In the genomic region with DNA sequence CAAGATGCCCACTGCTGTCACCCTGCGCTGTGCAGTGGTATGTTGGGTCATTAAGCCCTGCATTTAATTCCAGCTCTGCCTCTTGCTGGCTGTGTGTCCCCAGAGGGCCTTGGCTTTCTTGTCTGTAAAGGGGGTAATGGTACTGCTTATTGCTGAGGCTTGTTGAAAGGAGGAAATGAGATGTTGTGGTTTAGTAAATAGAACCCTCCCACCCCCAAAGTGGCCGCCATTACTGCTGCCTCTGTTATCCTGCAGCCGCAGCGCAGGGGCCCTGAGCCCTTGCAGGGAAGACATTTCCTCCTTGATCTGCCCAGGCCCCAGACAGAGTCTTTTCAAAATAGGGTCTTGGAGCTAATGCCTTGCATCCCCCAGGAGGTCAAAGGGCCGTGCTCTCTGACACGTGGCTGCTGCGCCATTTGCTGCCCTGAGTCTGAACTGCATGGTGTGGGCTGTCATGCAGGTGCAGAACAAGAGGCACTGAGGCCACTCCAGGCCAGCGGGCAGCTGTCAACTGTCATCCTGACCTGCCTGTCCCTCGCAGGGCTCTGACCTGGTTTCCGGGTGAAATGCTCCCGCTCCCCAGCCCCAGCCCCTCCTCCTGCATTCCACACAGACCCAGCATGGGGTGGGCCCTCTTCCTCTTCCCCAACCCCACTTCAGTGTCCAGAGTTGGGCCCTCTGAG, we compare ENCODE assay signal across 29 cellular contexts. TPM values are rescaled to one million over a fixed set of nuclear protein-coding genes. Genes with fewer than 3 reads are reported as not detected.
DNase-seq lines count a peak whose midpoint lies in the region; ATAC-seq, FAIRE-seq and TF ChIP-seq lines count a peak whose summit lies in the region.
"Had no signal": no experiment of that assay in that cellular context is flagged by ENCODE, and none has a peak within 500 bp of the region (broad histone marks: within the 10 kb centered on the region; RNA-seq: fewer than 3 reads in every experiment).

No MANE protein-coding gene starts in this region.

- H4K20me1 ChIP-seq in GM23338 (replicated peaks; ENCODE audit: insufficient read depth) (no peaks in the 10 kb centered on the region), neural progenitor cell (ENCODE audit: low read depth) (peaks cover 14% of the 10 kb centered on the region)

- H3K4me3 Mint-ChIP-seq in GM23338: no peak overlapping the region
- no peak overlapping the region for H3K4me3 Mint-ChIP-seq in activated B cell treated with CpG ODN at 0.5 μM for 24 hours
- peak overlapping the region; percentile 57 for H3K4me3 Mint-ChIP-seq in neural progenitor cell
- H3K4me3 Mint-ChIP-seq in activated CD4-positive, alpha-beta T cell treated with anti-CD3 and anti-CD28 coated beads, Interleukin-2, amount 10 ng/mL, durations not matched to agents 7 days and 5 days: no peak overlapping the region
- H3K4me3 Mint-ChIP-seq: activated naive CD8-positive, alpha-beta T cell; activated T-helper 17 cell treated with anti-CD3 and anti-CD28 coated beads, Interleukin-2, amount 50 U/mL, for 72 hours; CD4-positive, alpha-beta T cell; natural killer cell; T-helper 1 cell treated with Interleukin-12 subunit alpha and Interleukin-12 subunit beta and Interleukin-4 antibody, amounts not matched to agents 30 μg/mL and 1 μg/mL, for 36 hours had no signal

- H3K36me3 ChIP-seq in GM23338 (ENCODE audit: insufficient read depth) (no peaks in the 10 kb centered on the region), neural progenitor cell (no peaks in the 10 kb centered on the region), small intestine (ENCODE audit: control insufficient read depth in 2 of 2, insufficient read depth in 2 of 2, low read length in 2 of 2) (no peaks in the 10 kb centered on the region), stomach (no peaks in the 10 kb centered on the region)
- H3K36me3 ChIP-seq: ascending aorta, suprapubic skin, uterus had no signal

- no peaks in the 10 kb centered on the region for H3K79me2 ChIP-seq in GM23338 (replicated peaks; ENCODE audit: insufficient read depth)
- H3K79me2 ChIP-seq in neural progenitor cell (ENCODE audit: low read depth): no peaks in the 10 kb centered on the region

- TF ChIP-seq POLR2A in stomach (IDR thresholded peaks at IDR 0.05): no peak

- H3K9me2 ChIP-seq in GM23338 (ENCODE audit: insufficient read depth): no peaks in the 10 kb centered on the region

- H3K9ac ChIP-seq in neural progenitor cell: no peak overlapping the region
- H3K9ac ChIP-seq: GM23248 had no signal

- H3K4me1 Mint-ChIP-seq in GM23338: peaks cover 43% of the 10 kb centered on the region
- peaks cover 10% of the 10 kb centered on the region for H3K4me1 Mint-ChIP-seq in activated B cell treated with CpG ODN at 0.5 μM for 24 hours
- H3K4me1 Mint-ChIP-seq in neural progenitor cell: peaks cover 50% of the 10 kb centered on the region
- no peaks in the 10 kb centered on the region for H3K4me1 Mint-ChIP-seq in activated CD4-positive, alpha-beta T cell treated with anti-CD3 and anti-CD28 coated beads, Interleukin-2, amount 10 ng/mL, durations not matched to agents 7 days and 5 days
- H3K4me1 Mint-ChIP-seq: activated T-helper 17 cell treated with anti-CD3 and anti-CD28 coated beads, Interleukin-2, amount 50 U/mL, for 72 hours; natural killer cell had no signal

- no peak for TF ChIP-seq CTCF in GM10248 (IDR thresholded peaks at IDR 0.05; ENCODE audit: control extremely low read depth, extremely low read depth, low read depth, missing control alignments)
- no peak for TF ChIP-seq CTCF in GM23338 (conservative IDR thresholded peaks at IDR 0.05; ENCODE audit: low read depth in 2 of 2)
- no peak for TF ChIP-seq CTCF in activated B cell treated with CpG ODN at 0.5 μM for 24 hours (IDR thresholded peaks at IDR 0.05)
- TF ChIP-seq CTCF in neural progenitor cell (IDR thresholded peaks at IDR 0.05): no peak
- no peak for TF ChIP-seq CTCF in stomach (IDR thresholded peaks at IDR 0.05)

- intact Hi-C loops in activated B cell treated with CpG ODN at 0.5 μM for 24 hours (cut with micrococcal nuclease) (no loop called here), stomach (cut with DNase I; ENCODE audit: low total_unique reads) (no loop called here)

- CTCF ChIA-PET in GM10248 (lab: Yijun Ruan, JAX): interaction anchor here (0.9 to 1.2 kb wide), 2 partner anchors 41 to 58 kb away, joined by 3 read pairs; no protein-coding TSS in a partner anchor
- CTCF ChIA-PET in activated B cell treated with CpG ODN at 0.5 μM for 24 hours (lab: Charles Lee): no interaction called here
- CTCF ChIA-PET in activated CD4-positive, alpha-beta T cell treated with anti-CD3 and anti-CD28 coated beads, Interleukin-2, amount 10 ng/mL, durations not matched to agents 7 days and 5 days (lab: Charles Lee): no interaction called here

- H3K4me3 ChIP-seq in GM23338: no peak overlapping the region
- no peak overlapping the region for H3K4me3 ChIP-seq in neural progenitor cell
- H3K4me3 ChIP-seq in small intestine (ENCODE audit: low read depth in 1 of 2, low read length in 2 of 2): no peak overlapping the region
- no peak overlapping the region for H3K4me3 ChIP-seq in stomach
- H3K4me3 ChIP-seq: ascending aorta, dorsolateral prefrontal cortex, GM23248, suprapubic skin, uterus had no signal

- H3K27ac Mint-ChIP-seq in GM23338 (no peak overlapping the region), activated B cell treated with CpG ODN at 0.5 μM for 24 hours (no peak overlapping the region), neural progenitor cell (no peak overlapping the region)
- no peak overlapping the region for H3K27ac Mint-ChIP-seq in activated CD4-positive, alpha-beta T cell treated with anti-CD3 and anti-CD28 coated beads, Interleukin-2, amount 10 ng/mL, durations not matched to agents 7 days and 5 days
- H3K27ac Mint-ChIP-seq: activated naive CD8-positive, alpha-beta T cell; activated T-helper 17 cell treated with anti-CD3 and anti-CD28 coated beads, Interleukin-2, amount 50 U/mL, for 72 hours; CD4-positive, alpha-beta T cell; natural killer cell; progenitor cell of endocrine pancreas; T-helper 1 cell treated with Interleukin-12 subunit alpha and Interleukin-12 subunit beta and Interleukin-4 antibody, amounts not matched to agents 30 μg/mL and 1 μg/mL, for 36 hours had no signal

- no peak for TF ChIP-seq EP300 in stomach (IDR thresholded peaks at IDR 0.05)

- no peak for FAIRE-seq in small intestine (lab: Jason Lieb, UNC)
- FAIRE-seq: G401.6, GM19239 had no signal

- POLR2A ChIA-PET in GM10248 (lab: Yijun Ruan, JAX) (no interaction called here), activated B cell treated with CpG ODN at 0.5 μM for 24 hours (lab: Charles Lee) (no interaction called here)
- POLR2A ChIA-PET in activated CD4-positive, alpha-beta T cell treated with anti-CD3 and anti-CD28 coated beads, Interleukin-2, amount 10 ng/mL, durations not matched to agents 7 days and 5 days (lab: Charles Lee): no interaction called here

- peak; percentile 68 for DNase-seq in GM10248 (ENCODE audit: extremely low spot score)
- DNase-seq in GM23338 (ENCODE audit: low spot score): peak; percentile 28
- DNase-seq in activated B cell treated with CpG ODN at 0.5 μM for 24 hours: no peak
- DNase-seq in neural progenitor cell (ENCODE audit: low spot score): peak; percentile 89
- DNase-seq in small intestine: no peak
- no peak for DNase-seq in stomach
- no peak for DNase-seq in activated CD4-positive, alpha-beta T cell treated with anti-CD3 and anti-CD28 coated beads, Interleukin-2, amount 10 ng/mL, durations not matched to agents 7 days and 5 days
- DNase-seq: activated CD8-positive, alpha-beta memory T cell treated with anti-CD3 and anti-CD28 coated beads, Interleukin-2, amount 50 U/mL, for 4 hours; CD4-positive, alpha-beta T cell; central memory CD4-positive, alpha-beta T cell; DMS 273 treated with DMSO at 0.1 percent for 48 hours; dorsolateral prefrontal cortex; GM23248; head of caudate nucleus; natural killer cell; NCI-H1417; NCI-H774; uterus had no signal

- ATAC-seq in GM23338: no peak; the same call in 1 of the 3 replicates
- ATAC-seq in activated B cell treated with CpG ODN at 0.5 μM for 24 hours (ENCODE audit: low read depth): peak; percentile 93
- ATAC-seq: activated T-helper 17 cell treated with anti-CD3 and anti-CD28 coated beads, Interleukin-2, amount 50 U/mL, for 72 hours; left lobe of liver; natural killer cell had no signal

- no peaks in the 10 kb centered on the region for H3K9me3 Mint-ChIP-seq in GM23338
- no peaks in the 10 kb centered on the region for H3K9me3 Mint-ChIP-seq in activated B cell treated with CpG ODN at 0.5 μM for 24 hours
- no peaks in the 10 kb centered on the region for H3K9me3 Mint-ChIP-seq in neural progenitor cell
- no peaks in the 10 kb centered on the region for H3K9me3 Mint-ChIP-seq in activated CD4-positive, alpha-beta T cell treated with anti-CD3 and anti-CD28 coated beads, Interleukin-2, amount 10 ng/mL, durations not matched to agents 7 days and 5 days
- H3K9me3 Mint-ChIP-seq: activated T-helper 17 cell treated with anti-CD3 and anti-CD28 coated beads, Interleukin-2, amount 50 U/mL, for 72 hours; CD4-positive, alpha-beta T cell; natural killer cell; T-helper 1 cell treated with Interleukin-12 subunit alpha and Interleukin-12 subunit beta and Interleukin-4 antibody, amounts not matched to agents 30 μg/mL and 1 μg/mL, for 36 hours had no signal

- H3K27me3 ChIP-seq in GM23338 (ENCODE audit: insufficient read depth) (no peaks in the 10 kb centered on the region), neural progenitor cell (peaks cover 25% of the 10 kb centered on the region), small intestine (ENCODE audit: control insufficient read depth in 2 of 2, insufficient read depth in 2 of 2, low read length in 2 of 2) (peaks cover 0 to 5% of the 10 kb centered on the region in 2 donors), stomach (peaks cover 0 to 53% (median 0%) of the 10 kb centered on the region in 3 donors)
- H3K27me3 ChIP-seq: ascending aorta, dorsolateral prefrontal cortex, uterus had no signal

- H3F3A ChIP-seq in GM23338 (replicated peaks; ENCODE audit: low read depth) (no peaks in the 10 kb centered on the region), neural progenitor cell (ENCODE audit: low read depth) (peaks cover 4% of the 10 kb centered on the region)

- H3K9me3 ChIP-seq in neural progenitor cell (ENCODE audit: low read depth) (no peaks in the 10 kb centered on the region), small intestine (ENCODE audit: control insufficient read depth, low read depth) (no peaks in the 10 kb centered on the region), stomach (no peaks in the 10 kb centered on the region)
- H3K9me3 ChIP-seq: ascending aorta, suprapubic skin, uterus had no signal

- H3K4me1 ChIP-seq in GM23338 (ENCODE audit: insufficient read depth) (peaks cover 22% of the 10 kb centered on the region; the same call in 1 of the 2 replicates), neural progenitor cell (peaks cover 30% of the 10 kb centered on the region), small intestine (ENCODE audit: control insufficient read depth in 2 of 2, insufficient read depth in 1 of 2, low read depth in 1 of 2, low read length in 1 of 2) (no peaks in the 10 kb centered on the region), stomach (no peaks in the 10 kb centered on the region)
- H3K4me1 ChIP-seq: ascending aorta, uterus had no signal

- H3K4me2 ChIP-seq in GM23338: peak overlapping the region; percentile 38; the same call in 1 of the 2 replicates
- peak overlapping the region; percentile 61 for H3K4me2 ChIP-seq in neural progenitor cell

- peaks cover 9% of the 10 kb centered on the region for H3K27me3 Mint-ChIP-seq in GM23338 (ENCODE audit: insufficient read depth, low read depth, poor library complexity)
- H3K27me3 Mint-ChIP-seq in activated B cell treated with CpG ODN at 0.5 μM for 24 hours: peaks cover 9% of the 10 kb centered on the region
- H3K27me3 Mint-ChIP-seq in neural progenitor cell (ENCODE audit: insufficient read depth, low read depth): peaks cover 20% of the 10 kb centered on the region
- peaks cover 1% of the 10 kb centered on the region for H3K27me3 Mint-ChIP-seq in activated CD4-positive, alpha-beta T cell treated with anti-CD3 and anti-CD28 coated beads, Interleukin-2, amount 10 ng/mL, durations not matched to agents 7 days and 5 days

- H3K27ac ChIP-seq in GM23338 (ENCODE audit: low read depth): no peak overlapping the region
- H3K27ac ChIP-seq in neural progenitor cell: no peak overlapping the region
- H3K27ac ChIP-seq in small intestine (ENCODE audit: low read depth in 1 of 2, low read length in 1 of 2): no peak overlapping the region
- no peak overlapping the region for H3K27ac ChIP-seq in stomach
- H3K27ac ChIP-seq: ascending aorta, dorsolateral prefrontal cortex, epithelial cell of prostate, GM23248, suprapubic skin, uterus had no signal

- 64 to 76% (median 75%) methylated on average over 11 of the region's 11 CpGs for WGBS in small intestine, 3 donors
- 58 to 69% (median 67%) methylated on average over 10 to 11 of the region's 11 CpGs for WGBS in stomach, 5 donors

- H2AFZ ChIP-seq in GM23338: no peak overlapping the region
- H2AFZ ChIP-seq in neural progenitor cell (replicated peaks): no peak overlapping the region
- H2AFZ ChIP-seq: GM23248 had no signal

- no peaks in the 10 kb centered on the region for H3K36me3 Mint-ChIP-seq in GM23338 (ENCODE audit: low read depth)
- H3K36me3 Mint-ChIP-seq in activated B cell treated with CpG ODN at 0.5 μM for 24 hours (ENCODE audit: low read depth): no peaks in the 10 kb centered on the region
- no peaks in the 10 kb centered on the region for H3K36me3 Mint-ChIP-seq in neural progenitor cell
- H3K36me3 Mint-ChIP-seq in activated CD4-positive, alpha-beta T cell treated with anti-CD3 and anti-CD28 coated beads, Interleukin-2, amount 10 ng/mL, durations not matched to agents 7 days and 5 days (ENCODE audit: low read depth): no peaks in the 10 kb centered on the region
- H3K36me3 Mint-ChIP-seq: activated naive CD8-positive, alpha-beta T cell; natural killer cell had no signal

RNA-seq across cellular contexts. Expression of gene PVALB, which starts 18.7 kb away (rescaled TPM):
- total RNA-seq in GM23338 (2014; rRNA removed; shearing (Covaris generic)): not detected in 2 replicates
- polyA plus RNA-seq in GM23338 (2016; fragmentation: Nextera tagmentation; extraction: Ambion mirVana) (7.9 and 8.6 TPM in 2 replicates), small intestine (not detected), stomach (1 to 10 TPM in 2 of 3 donors, under 1 TPM in 1; 0.95 to 4.1 (median 2.1) TPM)
- total RNA-seq in activated B cell treated with CpG ODN at 0.5 μM for 24 hours (not detected in 2 replicates), neural progenitor cell (ENCODE audit: low replicate concordance) (not detected in 2 replicates), stomach (not detected)
- not detected for total RNA-seq in activated CD4-positive, alpha-beta T cell treated with anti-CD3 and anti-CD28 coated beads, Interleukin-2, amount 10 ng/mL, durations not matched to agents 7 days and 5 days
- total RNA-seq: activated T-helper 17 cell treated with anti-CD3 and anti-CD28 coated beads, Interleukin-2, amount 50 U/mL, for 72 hours; ascending aorta; CD4-positive, alpha-beta T cell; GM23248; progenitor cell of endocrine pancreas; SK-MEL-5; suprapubic skin had no signal
- polyA plus RNA-seq: GM23248 had no signal

RNA-seq across cellular contexts. Expression of gene IFT27, which starts 22.2 kb away (rescaled TPM):
- 20.3 and 28.5 TPM in 2 replicates for total RNA-seq in GM23338 (2014; rRNA removed; shearing (Covaris generic))
- polyA plus RNA-seq in GM23338 (2016; fragmentation: Nextera tagmentation; extraction: Ambion mirVana) (63.5 and 67.7 TPM in 2 replicates), small intestine (10 to 100 TPM; 21.9 to 29.5 (median 25.9) TPM), stomach (10 to 100 TPM; 19.4 to 31.5 (median 24.6) TPM)
- total RNA-seq in activated B cell treated with CpG ODN at 0.5 μM for 24 hours (26.2 and 32.7 TPM in 2 replicates), neural progenitor cell (ENCODE audit: low replicate concordance) (31.7 and 37.1 TPM in 2 replicates), stomach (10 to 100 TPM in 3 of 5 donors, 1 to 10 TPM in 2; 8.2 to 36.1 (median 13.8) TPM)
- 10 to 100 TPM; 20.7 to 29.0 TPM for total RNA-seq in activated CD4-positive, alpha-beta T cell treated with anti-CD3 and anti-CD28 coated beads, Interleukin-2, amount 10 ng/mL, durations not matched to agents 7 days and 5 days

Comparison
In these comparisons a context has a peak if more than half of its experiments do, and no peak if none do; other contexts are left out.
1. DNase-seq: peak in GM10248 (single experiment), GM23338 (single experiment) and neural progenitor cell (single experiment); none in activated B cell treated with CpG ODN at 0.5 μM for 24 hours (single experiment), small intestine (single experiment), stomach (single experiment) and activated CD4-positive, alpha-beta T cell treated with anti-CD3 and anti-CD28 coated beads, Interleukin-2, amount 10 ng/mL, durations not matched to agents 7 days and 5 days (single experiment).